8 cellular contexts compared by ENCODE assay signal in genomic region chr16:28057949-28058348, GRCh38. TPM values are rescaled to one million over a fixed set of nuclear protein-coding genes. Genes with fewer than 3 reads are reported as not detected.
"Had no signal": no experiment of that assay in that cellular context is flagged by ENCODE, and none has a peak within 500 bp of the region (broad histone marks: within the 10 kb centered on the region; RNA-seq: fewer than 3 reads in every experiment).

No MANE protein-coding gene starts in this region.

- H3K27ac ChIP-seq: HL-60 had no signal

- H3K4me1 ChIP-seq: HAP-1 had no signal

- H2AFZ ChIP-seq: GM23338 had no signal

- DNase-seq: H7, KG1 had no signal

- H3K4me3 ChIP-seq: GM23338, HAP-1 had no signal

- H3K4me2 ChIP-seq: GM23338 had no signal

- H3K36me3 ChIP-seq: HAP-1 had no signal

- H3K9me3 ChIP-seq: HAP-1 had no signal

- ATAC-seq: GM23338, HCT116 had no signal

RNA-seq across cellular contexts. Expression of gene GSG1L, which starts 5.6 kb away (rescaled TPM):
- total RNA-seq: H7, HT1080 had no signal
- polyA plus RNA-seq: IgD-negative memory B cell had no signal
